18 cellular contexts compared by ENCODE assay signal in genomic region chr11:117551761-117552343, GRCh38.
DNase-seq lines count a peak whose midpoint lies in the region; ATAC-seq and TF ChIP-seq lines count a peak whose summit lies in the region.
"Had no signal": no experiment of that assay in that cellular context is flagged by ENCODE, and none has a peak within 500 bp of the region (broad histone marks: within the 10 kb centered on the region; RNA-seq: fewer than 3 reads in every experiment).

No MANE protein-coding gene starts in this region.

- peaks cover 15% of the 10 kb centered on the region for H3K27me3 Mint-ChIP-seq in GM23338 (ENCODE audit: insufficient read depth, low read depth, poor library complexity)

- no peak overlapping the region for H2AK5ac ChIP-seq in neuronal stem cell (ENCODE audit: low read depth, low read length)

- H3K4ac ChIP-seq in neuronal stem cell (ENCODE audit: low read length) = no peak overlapping the region

- no peak overlapping the region for H3K4me2 ChIP-seq in GM23338
- no peak overlapping the region for H3K4me2 ChIP-seq in neuronal stem cell (ENCODE audit: insufficient read depth, low read length, poor library complexity, severe bottlenecking)

- no peaks in the 10 kb centered on the region for H3K27me3 ChIP-seq in GM23338 (ENCODE audit: insufficient read depth)
- H3K27me3 ChIP-seq in neuronal stem cell (ENCODE audit: control insufficient read depth in 3 of 3, insufficient read depth in 3 of 3, low read depth in 1 of 3, low read length in 3 of 3) = no peaks in the 10 kb centered on the region
- H3K27me3 ChIP-seq: BE2C had no signal

- H3K23ac ChIP-seq in neuronal stem cell (ENCODE audit: low read depth, low read length, poor library complexity) = no peak overlapping the region

- no peak overlapping the region for H2BK12ac ChIP-seq in neuronal stem cell (ENCODE audit: low read length)

- H4K8ac ChIP-seq in neuronal stem cell (ENCODE audit: low read depth, low read length) = no peak overlapping the region

- DNase-seq in GM23338 (ENCODE audit: low spot score) (no peak), NCI-H146 treated with DMSO at 0.1 percent for 48 hours (lab: John Stamatoyannopoulos, UW; ENCODE audit: unreplicated experiment) (peak; percentile 49), ecto neural progenitor cell (ENCODE audit: low spot score) (peak; percentile 60), posterior vena cava (ENCODE audit: low spot score) (peak; percentile 54), neuronal stem cell (ENCODE audit: low spot score) (no peak), left lobe of liver (ENCODE audit: low spot score) (no peak), NCI-H1694 treated with DMSO at 0.1 percent for 48 hours (lab: John Stamatoyannopoulos, UW) (no peak)
- DNase-seq: ACHN; BE2C; C1 segment of cervical spinal cord; CD4-positive, CD25-positive, alpha-beta regulatory T cell; COR-L47; GDM1; GM23248; HFFc6 had no signal

- H3K9me2 ChIP-seq in GM23338 (ENCODE audit: insufficient read depth) = no peaks in the 10 kb centered on the region

- H3K4me3 Mint-ChIP-seq in GM23338 = no peak overlapping the region
- H3K4me3 Mint-ChIP-seq: CD4-positive, CD25-positive, alpha-beta regulatory T cell; CD8-positive, alpha-beta memory T cell; HFFc6 had no signal

- no peak overlapping the region for H3K27ac ChIP-seq in GM23338 (ENCODE audit: low read depth)
- no peak overlapping the region for H3K27ac ChIP-seq in neuronal stem cell (replicated peaks; ENCODE audit: low read length)
- H3K27ac ChIP-seq: GM23248, HL-60 had no signal

- no peaks in the 10 kb centered on the region for H3K36me3 ChIP-seq in GM23338 (ENCODE audit: insufficient read depth)
- no peaks in the 10 kb centered on the region for H3K36me3 ChIP-seq in neuronal stem cell (replicated peaks in 1 of 2; ENCODE audit: control insufficient read depth in 2 of 2, insufficient read depth in 2 of 2, low read length in 2 of 2)
- H3K36me3 ChIP-seq: BE2C had no signal

- H2AFZ ChIP-seq in GM23338 (no peak overlapping the region), neuronal stem cell (ENCODE audit: low read length) (no peak overlapping the region)
- H2AFZ ChIP-seq: GM23248 had no signal

- no peak overlapping the region for H3K9ac ChIP-seq in neuronal stem cell (ENCODE audit: low read depth, low read length, poor library complexity)
- H3K9ac ChIP-seq: GM23248 had no signal

- no peak overlapping the region for H3K27ac Mint-ChIP-seq in GM23338
- H3K27ac Mint-ChIP-seq: CD8-positive, alpha-beta memory T cell; HFFc6 had no signal

- no peak overlapping the region for H2BK5ac ChIP-seq in neuronal stem cell (ENCODE audit: low read length)

- no peak overlapping the region for H4K91ac ChIP-seq in neuronal stem cell (ENCODE audit: low read depth, low read length, poor library complexity)

- H3K36me3 Mint-ChIP-seq in GM23338 (ENCODE audit: low read depth) = no peaks in the 10 kb centered on the region
- H3K36me3 Mint-ChIP-seq: CD4-positive, CD25-positive, alpha-beta regulatory T cell; CD8-positive, alpha-beta memory T cell had no signal

- H3K4me3 ChIP-seq in GM23338 (no peak overlapping the region), neuronal stem cell (ENCODE audit: low read length in 2 of 2) (no peak overlapping the region)
- H3K4me3 ChIP-seq: GM23248 had no signal

- H3K4me1 Mint-ChIP-seq in GM23338 = peaks cover 14% of the 10 kb centered on the region
- H3K4me1 Mint-ChIP-seq: CD4-positive, CD25-positive, alpha-beta regulatory T cell; CD8-positive, alpha-beta memory T cell had no signal

- peak; percentile 18; the same call in 2 of the 3 replicates for ATAC-seq in GM23338
- no peak for ATAC-seq in left lobe of liver
- ATAC-seq: HCT116 had no signal

- no peaks in the 10 kb centered on the region for H3K79me2 ChIP-seq in GM23338 (replicated peaks; ENCODE audit: insufficient read depth)

- no peaks in the 10 kb centered on the region for H3K9me3 Mint-ChIP-seq in GM23338
- H3K9me3 Mint-ChIP-seq: CD4-positive, CD25-positive, alpha-beta regulatory T cell; HFFc6 had no signal

- H4K20me1 ChIP-seq in GM23338 (replicated peaks; ENCODE audit: insufficient read depth) = no peaks in the 10 kb centered on the region

- no peaks in the 10 kb centered on the region for H3K9me3 ChIP-seq in neuronal stem cell (replicated peaks in 1 of 2; ENCODE audit: control insufficient read depth in 2 of 2, insufficient read depth in 1 of 2, low read depth in 1 of 2, low read length in 2 of 2)
- H3K9me3 ChIP-seq: BE2C had no signal

- H3K18ac ChIP-seq in neuronal stem cell (ENCODE audit: low read length) = no peak overlapping the region

- H3K4me1 ChIP-seq in GM23338 (ENCODE audit: insufficient read depth) = peaks cover 9% of the 10 kb centered on the region
- peaks cover 8 to 9% of the 10 kb centered on the region in 2 donors for H3K4me1 ChIP-seq in neuronal stem cell (ENCODE audit: control insufficient read depth in 2 of 2, insufficient read depth in 1 of 2, low read depth in 1 of 2, low read length in 2 of 2)
- H3K4me1 ChIP-seq: BE2C had no signal

- WGBS in neuronal stem cell (ENCODE audit: extremely low coverage in 2 of 2, insufficient read length in 2 of 2, insufficient replicate concordance in 1 of 2), 2 donors = no CpG with 5 or more reads among the region's 12 CpGs

- H2BK15ac ChIP-seq in neuronal stem cell (ENCODE audit: low read length) = no peak overlapping the region

- H3K79me1 ChIP-seq in neuronal stem cell (ENCODE audit: low read depth, low read length) = no peaks in the 10 kb centered on the region

- H3F3A ChIP-seq in GM23338 (replicated peaks; ENCODE audit: low read depth) = no peaks in the 10 kb centered on the region

- intact Hi-C loops in posterior vena cava (cut with DNase I) = no loop called here

- no peak overlapping the region for H2BK120ac ChIP-seq in neuronal stem cell (ENCODE audit: low read depth, low read length)

- no peak overlapping the region for H3K14ac ChIP-seq in neuronal stem cell (ENCODE audit: low read length)

- no peak for TF ChIP-seq CTCF in GM23338 (conservative IDR thresholded peaks at IDR 0.05; ENCODE audit: low read depth in 2 of 2)

TF ChIP-seq in GM23338, 12 proteins besides CTCF, POLR2A, EP300 and RAD21 (continues in another document):
- TF ChIP-seq ETS1 (IDR thresholded peaks at IDR 0.05) (no peak), CREB1 (CRISPR knock-in tag; IDR thresholded peaks at IDR 0.05; ENCODE audit: low read depth) (no peak), EZH2phosphoT487 (IDR thresholded peaks at IDR 0.05; ENCODE audit: unreplicated experiment) (no peak), ZNF331 (CRISPR knock-in tag; IDR thresholded peaks at IDR 0.05; ENCODE audit: low read depth) (no peak)

Comparison
In these comparisons a context has a peak if more than half of its experiments do, and no peak if none do; other contexts are left out.
1. DNase-seq: peak in NCI-H146 treated with DMSO at 0.1 percent for 48 hours (single experiment), ecto neural progenitor cell (single experiment) and posterior vena cava (single experiment); none in GM23338 (single experiment), neuronal stem cell (single experiment), left lobe of liver (single experiment) and NCI-H1694 treated with DMSO at 0.1 percent for 48 hours (single experiment).